ENCODE assay signal across 16 cellular contexts in the genomic region with DNA sequence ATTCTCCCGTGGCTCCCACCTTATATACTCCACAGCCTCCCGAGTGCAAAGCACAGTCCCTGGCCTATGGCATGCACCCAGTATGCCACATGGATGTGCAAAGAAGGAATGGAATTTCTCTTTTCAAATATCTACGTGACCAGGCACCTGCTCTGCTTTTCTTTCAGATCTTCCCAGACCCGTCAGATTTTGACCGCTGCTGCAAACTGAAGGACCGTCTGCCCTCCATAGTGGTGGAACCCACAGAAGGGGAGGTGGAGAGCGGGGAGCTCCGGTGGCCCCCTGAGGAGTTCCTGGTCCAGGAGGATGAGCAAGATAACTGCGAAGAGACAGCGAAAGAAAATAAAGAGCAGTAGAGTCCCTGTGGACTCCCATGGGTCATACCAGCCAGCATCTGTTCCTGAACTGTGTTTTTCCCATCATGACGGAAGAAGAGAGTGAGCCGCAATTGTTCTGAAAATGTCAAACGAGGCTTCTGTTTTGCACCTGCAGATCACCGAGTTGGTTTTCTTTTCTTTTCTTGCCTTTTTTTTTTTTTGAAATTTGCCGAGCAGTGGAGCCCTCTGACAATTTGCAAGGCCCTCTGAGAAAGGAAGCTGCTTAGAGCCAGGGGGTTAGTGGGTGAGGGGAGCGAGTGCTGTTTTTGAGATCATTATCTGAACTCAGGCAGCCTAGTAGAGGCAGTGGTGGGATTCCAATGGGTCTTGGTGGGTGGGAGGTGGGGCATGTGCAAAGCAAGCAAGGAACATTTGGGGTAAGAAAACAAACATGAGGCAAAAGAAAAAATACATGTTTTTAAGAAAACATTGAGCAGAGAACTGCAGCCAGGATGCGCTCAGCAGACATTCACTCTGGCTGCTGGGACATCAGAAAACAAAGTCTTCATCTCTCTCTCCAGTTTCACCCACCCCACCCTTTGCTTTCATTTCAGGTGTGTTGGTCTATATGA. TPM values are rescaled to one million over a fixed set of nuclear protein-coding genes. Genes with fewer than 3 reads are reported as not detected.
DNase-seq lines count a peak whose midpoint lies in the region; ATAC-seq and TF ChIP-seq lines count a peak whose summit lies in the region.
"Had no signal": no experiment of that assay in that cellular context is flagged by ENCODE, and none has a peak within 500 bp of the region (broad histone marks: within the 10 kb centered on the region; RNA-seq: fewer than 3 reads in every experiment).

No MANE protein-coding gene starts in this region.

- peaks cover 50% of the 10 kb centered on the region for H3K4me1 ChIP-seq in DND-41 (ENCODE audit: insufficient read depth, low read length)

- peak overlapping the region; percentile 48 for H3K4me3 Mint-ChIP-seq in T-helper 1 cell treated with Interleukin-12 subunit alpha and Interleukin-12 subunit beta and Interleukin-4 antibody, amounts not matched to agents 30 μg/mL and 1 μg/mL, for 36 hours
- H3K4me3 Mint-ChIP-seq in activated T-helper 2 cell treated with anti-CD3 and anti-CD28 coated beads, Interferon-gamma antibody, Interleukin-2, Interleukin-4, amounts not matched to agents 10 μg/mL and 5 μg/mL and 100 μg/mL, durations not matched to agents 14 hours and 24 hours and 36 hours (ENCODE audit: low read depth) = peak overlapping the region; percentile 6
- peak overlapping the region; percentile 28 for H3K4me3 Mint-ChIP-seq in natural killer cell
- H3K4me3 Mint-ChIP-seq in type B pancreatic cell = no peak overlapping the region
- no peak overlapping the region for H3K4me3 Mint-ChIP-seq in progenitor cell of endocrine pancreas (ENCODE audit: low read depth)

- ATAC-seq in DND-41 (ENCODE audit: insufficient read depth, low read depth) (peak; percentile 89), natural killer cell (no peak)
- ATAC-seq: A549, heart right ventricle had no signal

- peak overlapping the region; percentile 23; the same call in 1 of the 2 replicates for H2AFZ ChIP-seq in DND-41 (ENCODE audit: low read depth, low read length)

- H3K36me3 ChIP-seq in DND-41 (ENCODE audit: insufficient read depth, low read length) = peaks cover 15% of the 10 kb centered on the region
- H3K36me3 ChIP-seq: prostate gland had no signal

- peaks cover 3% of the 10 kb centered on the region for H4K20me1 ChIP-seq in DND-41 (ENCODE audit: insufficient read depth, low read length)

- peak overlapping the region; percentile 82 for H3K4me2 ChIP-seq in DND-41 (ENCODE audit: insufficient read depth, low read length)
- H3K4me2 ChIP-seq: A549, SK-N-SH had no signal

- intact Hi-C loops in activated T-helper 2 cell treated with anti-CD3 and anti-CD28 coated beads, Interferon-gamma antibody, Interleukin-2, Interleukin-4, amounts not matched to agents 10 μg/mL and 5 μg/mL and 100 μg/mL, durations not matched to agents 14 hours and 24 hours and 36 hours (cut with micrococcal nuclease) = no loop called here
- intact Hi-C loops in natural killer cell (cut with micrococcal nuclease) = no loop called here

- no peaks in the 10 kb centered on the region for H3K27me3 ChIP-seq in DND-41 (ENCODE audit: insufficient read depth, low read length, poor library complexity)
- H3K27me3 ChIP-seq: heart right ventricle, testis had no signal

- peak; percentile 36 for TF ChIP-seq CTCF in DND-41 (IDR thresholded peaks at IDR 0.05; ENCODE audit: borderline replicate concordance, extremely low read depth, low read length, poor library complexity, severe bottlenecking)
- TF ChIP-seq CTCF in natural killer cell (IDR thresholded peaks at IDR 0.05) = no peak
- TF ChIP-seq CTCF in type B pancreatic cell (conservative IDR thresholded peaks at IDR 0.05) = no peak
- no peak for TF ChIP-seq CTCF in progenitor cell of endocrine pancreas (IDR thresholded peaks at IDR 0.05; ENCODE audit: unreplicated experiment)

- peak overlapping the region; percentile 77 for H3K27ac Mint-ChIP-seq in T-helper 1 cell treated with Interleukin-12 subunit alpha and Interleukin-12 subunit beta and Interleukin-4 antibody, amounts not matched to agents 30 μg/mL and 1 μg/mL, for 36 hours
- peak overlapping the region; percentile 66 for H3K27ac Mint-ChIP-seq in activated T-helper 2 cell treated with anti-CD3 and anti-CD28 coated beads, Interferon-gamma antibody, Interleukin-2, Interleukin-4, amounts not matched to agents 10 μg/mL and 5 μg/mL and 100 μg/mL, durations not matched to agents 14 hours and 24 hours and 36 hours
- H3K27ac Mint-ChIP-seq in natural killer cell (peak overlapping the region; percentile 53 to 89), type B pancreatic cell (no peak overlapping the region), progenitor cell of endocrine pancreas (no peak overlapping the region)

- H3K4me1 Mint-ChIP-seq in T-helper 1 cell treated with Interleukin-12 subunit alpha and Interleukin-12 subunit beta and Interleukin-4 antibody, amounts not matched to agents 30 μg/mL and 1 μg/mL, for 36 hours (ENCODE audit: low read depth) = peaks cover 77% of the 10 kb centered on the region
- H3K4me1 Mint-ChIP-seq in activated T-helper 2 cell treated with anti-CD3 and anti-CD28 coated beads, Interferon-gamma antibody, Interleukin-2, Interleukin-4, amounts not matched to agents 10 μg/mL and 5 μg/mL and 100 μg/mL, durations not matched to agents 14 hours and 24 hours and 36 hours (ENCODE audit: low read depth) = peaks cover 76% of the 10 kb centered on the region
- H3K4me1 Mint-ChIP-seq in natural killer cell (peaks cover 70 to 82% of the 10 kb centered on the region in 2 donors), type B pancreatic cell (ENCODE audit: unreplicated experiment) (peaks cover 17% of the 10 kb centered on the region), progenitor cell of endocrine pancreas (ENCODE audit: low read depth) (peaks cover 18% of the 10 kb centered on the region)

- peaks cover 56% of the 10 kb centered on the region for H3K36me3 Mint-ChIP-seq in T-helper 1 cell treated with Interleukin-12 subunit alpha and Interleukin-12 subunit beta and Interleukin-4 antibody, amounts not matched to agents 30 μg/mL and 1 μg/mL, for 36 hours (ENCODE audit: low read depth)
- peaks cover 87% of the 10 kb centered on the region for H3K36me3 Mint-ChIP-seq in activated T-helper 2 cell treated with anti-CD3 and anti-CD28 coated beads, Interferon-gamma antibody, Interleukin-2, Interleukin-4, amounts not matched to agents 10 μg/mL and 5 μg/mL and 100 μg/mL, durations not matched to agents 14 hours and 24 hours and 36 hours (ENCODE audit: low read depth)
- H3K36me3 Mint-ChIP-seq in natural killer cell (peaks cover 8% of the 10 kb centered on the region), type B pancreatic cell (peaks cover 35% of the 10 kb centered on the region), progenitor cell of endocrine pancreas (ENCODE audit: insufficient read depth) (peaks cover 38% of the 10 kb centered on the region)

- peaks cover 31% of the 10 kb centered on the region for H3K79me2 ChIP-seq in DND-41 (ENCODE audit: insufficient read depth, low read length)

- peak overlapping the region; percentile 81 for H3K27ac ChIP-seq in DND-41 (ENCODE audit: low read length)
- H3K27ac ChIP-seq: prostate gland, testis had no signal

- peaks cover 10% of the 10 kb centered on the region for H3K9me3 Mint-ChIP-seq in T-helper 1 cell treated with Interleukin-12 subunit alpha and Interleukin-12 subunit beta and Interleukin-4 antibody, amounts not matched to agents 30 μg/mL and 1 μg/mL, for 36 hours
- peaks cover 19% of the 10 kb centered on the region for H3K9me3 Mint-ChIP-seq in activated T-helper 2 cell treated with anti-CD3 and anti-CD28 coated beads, Interferon-gamma antibody, Interleukin-2, Interleukin-4, amounts not matched to agents 10 μg/mL and 5 μg/mL and 100 μg/mL, durations not matched to agents 14 hours and 24 hours and 36 hours
- no peaks in the 10 kb centered on the region for H3K9me3 Mint-ChIP-seq in natural killer cell
- H3K9me3 Mint-ChIP-seq in type B pancreatic cell = no peaks in the 10 kb centered on the region
- peaks cover 8% of the 10 kb centered on the region for H3K9me3 Mint-ChIP-seq in progenitor cell of endocrine pancreas (ENCODE audit: low read depth)

- no peak for DNase-seq in T-helper 1 cell
- DNase-seq in DND-41 = peak; percentile 82
- no peak for DNase-seq in activated T-helper 2 cell treated with anti-CD3 and anti-CD28 coated beads, Interferon-gamma antibody, Interleukin-2, Interleukin-4, amounts not matched to agents 10 μg/mL and 5 μg/mL and 100 μg/mL, durations not matched to agents 14 hours and 24 hours and 36 hours (ENCODE audit: low spot score)
- no peak for DNase-seq in natural killer cell
- DNase-seq in type B pancreatic cell (ENCODE audit: extremely low spot score, unreplicated experiment) = no peak
- no peak for DNase-seq in progenitor cell of endocrine pancreas (ENCODE audit: low spot score, unreplicated experiment)
- no peak for DNase-seq in AG08395 (ENCODE audit: low spot score)
- DNase-seq: activated CD4-positive, CD25-positive, alpha-beta regulatory T cell; heart right ventricle; KG1; NCI-H345; SK-N-SH; testis had no signal

- H3K4me3 ChIP-seq in DND-41 (ENCODE audit: low read depth in 1 of 2, low read length in 2 of 2) = peak overlapping the region; percentile 4 to 54; a peak in 3 of 4 replicates
- H3K4me3 ChIP-seq: A549, heart right ventricle, prostate gland, testis had no signal

- H3K9ac ChIP-seq in DND-41 (ENCODE audit: low read depth, low read length) = peak overlapping the region; percentile 52
- H3K9ac ChIP-seq: SK-N-SH had no signal

- no peaks in the 10 kb centered on the region for H3K27me3 Mint-ChIP-seq in T-helper 1 cell treated with Interleukin-12 subunit alpha and Interleukin-12 subunit beta and Interleukin-4 antibody, amounts not matched to agents 30 μg/mL and 1 μg/mL, for 36 hours (ENCODE audit: low read depth)
- no peaks in the 10 kb centered on the region for H3K27me3 Mint-ChIP-seq in activated T-helper 2 cell treated with anti-CD3 and anti-CD28 coated beads, Interferon-gamma antibody, Interleukin-2, Interleukin-4, amounts not matched to agents 10 μg/mL and 5 μg/mL and 100 μg/mL, durations not matched to agents 14 hours and 24 hours and 36 hours (ENCODE audit: low read depth)
- no peaks in the 10 kb centered on the region for H3K27me3 Mint-ChIP-seq in natural killer cell (ENCODE audit: low read depth in 2 of 2)
- H3K27me3 Mint-ChIP-seq in type B pancreatic cell = no peaks in the 10 kb centered on the region
- H3K27me3 Mint-ChIP-seq in progenitor cell of endocrine pancreas = no peaks in the 10 kb centered on the region

- no peaks in the 10 kb centered on the region for H3K9me3 ChIP-seq in DND-41 (ENCODE audit: insufficient read depth, low read length, severe bottlenecking)
- H3K9me3 ChIP-seq: prostate gland, SK-N-SH, testis had no signal

RNA-seq across cellular contexts. Expression of a gene that starts 26.2 kb away (rescaled TPM):
- total RNA-seq in activated T-helper 2 cell treated with anti-CD3 and anti-CD28 coated beads, Interferon-gamma antibody, Interleukin-2, Interleukin-4, amounts not matched to agents 10 μg/mL and 5 μg/mL and 100 μg/mL, durations not matched to agents 14 hours and 24 hours and 36 hours = 60.8 and 61.1 TPM in 2 replicates
- 100 to 1,000 TPM; 157 to 197 (median 158) TPM for total RNA-seq in natural killer cell
- total RNA-seq in type B pancreatic cell (ENCODE audit: low replicate concordance) = 78.5 and 116 TPM in 2 replicates
- 62.3 and 80.5 TPM in 2 replicates for total RNA-seq in progenitor cell of endocrine pancreas

Comparison
In these comparisons a context has a peak if more than half of its experiments do, and no peak if none do; other contexts are left out.
1. H3K27ac Mint-ChIP-seq: peak in T-helper 1 cell treated with Interleukin-12 subunit alpha and Interleukin-12 subunit beta and Interleukin-4 antibody, amounts not matched to agents 30 μg/mL and 1 μg/mL, for 36 hours (single experiment), activated T-helper 2 cell treated with anti-CD3 and anti-CD28 coated beads, Interferon-gamma antibody, Interleukin-2, Interleukin-4, amounts not matched to agents 10 μg/mL and 5 μg/mL and 100 μg/mL, durations not matched to agents 14 hours and 24 hours and 36 hours (single experiment) and natural killer cell (2 of 2); none in type B pancreatic cell (single experiment) and progenitor cell of endocrine pancreas (single experiment).
2. H3K4me3 Mint-ChIP-seq: peak in T-helper 1 cell treated with Interleukin-12 subunit alpha and Interleukin-12 subunit beta and Interleukin-4 antibody, amounts not matched to agents 30 μg/mL and 1 μg/mL, for 36 hours (single experiment), activated T-helper 2 cell treated with anti-CD3 and anti-CD28 coated beads, Interferon-gamma antibody, Interleukin-2, Interleukin-4, amounts not matched to agents 10 μg/mL and 5 μg/mL and 100 μg/mL, durations not matched to agents 14 hours and 24 hours and 36 hours (single experiment) and natural killer cell (single experiment); none in type B pancreatic cell (single experiment) and progenitor cell of endocrine pancreas (single experiment).